ENCODE assay signal across 1 cellular context in genomic region chr16:24998201-24998600, GRCh38.
TF ChIP-seq lines count a peak whose summit lies in the region.

No MANE protein-coding gene starts in this region.

TF ChIP-seq in H1, 55 proteins besides CTCF, POLR2A, EP300 and RAD21:
- TF ChIP-seq SIRT6 (IDR thresholded peaks at IDR 0.05; ENCODE audit: low read length) (no peak), PHF8 (conservative IDR thresholded peaks at IDR 0.05; ENCODE audit: low read depth, low read length) (no peak), E2F6 (IDR thresholded peaks at IDR 0.05) (no peak), HDAC6 (IDR thresholded peaks at IDR 0.05; ENCODE audit: low read depth, low read length) (no peak), MAX (IDR thresholded peaks at IDR 0.05) (no peak), CHD1 (IDR thresholded peaks at IDR 0.05; ENCODE audit: low read depth, low read length) (no peak), EGR1 (IDR thresholded peaks at IDR 0.05; ENCODE audit: borderline replicate concordance, low read depth, low read length) (no peak), ZNF274 (IDR thresholded peaks at IDR 0.05; ENCODE audit: borderline replicate concordance, extremely low read depth, low read length) (no peak), USF2 (IDR thresholded peaks at IDR 0.05; ENCODE audit: low read length) (no peak), JUN (IDR thresholded peaks at IDR 0.05; ENCODE audit: low read depth, low read length) (no peak), CTBP2 (IDR thresholded peaks at IDR 0.05; ENCODE audit: borderline replicate concordance, insufficient read depth, insufficient read length, low read length) (no peak), CHD7 (IDR thresholded peaks at IDR 0.05; ENCODE audit: insufficient replicate concordance, low read length) (no peak), KDM1A (IDR thresholded peaks at IDR 0.05; ENCODE audit: borderline replicate concordance, low read length) (no peak), RNF2 (IDR thresholded peaks at IDR 0.05; ENCODE audit: borderline replicate concordance, low read depth, low read length, missing control alignments, poor library complexity, severe bottlenecking) (no peak), CEBPB (IDR thresholded peaks at IDR 0.05; ENCODE audit: low read depth, low read length) (no peak), RBBP5 (IDR thresholded peaks at IDR 0.05; ENCODE audit: borderline replicate concordance, low read depth, low read length) (no peak), BACH1 (IDR thresholded peaks at IDR 0.05; ENCODE audit: low read length) (no peak), SIN3A (conservative IDR thresholded peaks at IDR 0.05 in 1 of 2, IDR thresholded peaks at IDR 0.05 in 1 of 2; ENCODE audit: low read depth in 1 of 2, low read length in 2 of 2) (no peak)
